In the genomic region with DNA sequence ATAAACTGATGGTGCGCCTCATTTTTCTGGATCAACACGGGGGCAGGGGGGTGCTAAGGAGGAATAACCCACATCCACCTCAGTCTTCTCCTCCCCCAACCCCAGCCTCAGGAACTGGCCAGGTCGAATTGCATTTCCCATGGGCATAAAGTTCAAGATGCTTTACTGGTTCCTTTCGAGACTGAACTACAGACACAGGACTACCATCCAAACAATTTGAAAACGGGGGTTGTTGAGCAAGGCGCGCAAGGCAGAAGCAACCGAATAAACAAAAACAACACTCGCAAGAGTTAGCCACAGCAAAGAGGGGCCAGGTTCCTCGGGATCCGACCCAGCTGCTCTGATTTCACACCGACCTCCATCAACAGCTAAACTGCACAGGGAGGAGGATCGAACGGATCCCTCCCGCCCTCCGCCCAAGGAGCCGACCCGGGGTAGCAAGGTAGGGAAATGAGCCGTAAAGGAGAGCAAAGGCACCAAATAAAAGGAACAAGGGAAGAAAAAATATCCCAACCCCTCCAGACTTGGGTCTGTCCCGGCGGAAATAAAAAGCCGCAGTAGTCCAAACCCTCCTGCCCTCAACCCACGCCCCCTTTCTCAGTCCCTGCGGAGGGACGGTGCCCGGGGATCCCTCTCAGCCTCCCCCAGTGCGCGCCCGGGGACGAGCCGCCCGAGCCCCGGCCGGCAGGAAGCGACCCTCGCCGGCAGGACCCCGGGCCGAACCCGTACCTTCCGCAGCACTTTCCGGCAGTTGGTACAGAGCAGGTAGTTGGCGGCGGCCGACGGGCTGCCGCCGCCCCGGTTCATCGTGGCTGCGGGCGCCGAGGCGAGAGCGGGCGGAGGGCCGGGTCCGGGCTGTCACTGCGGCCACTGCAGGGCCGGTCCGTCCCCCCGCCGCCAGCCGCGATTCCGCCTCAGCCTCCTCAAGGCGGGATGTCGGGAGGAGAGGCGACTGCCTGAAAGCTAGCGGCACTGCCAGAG, we compare ENCODE assay signal across 8 cellular contexts. TPM values are rescaled to one million over a fixed set of nuclear protein-coding genes. Genes with fewer than 3 reads are reported as not detected.
DNase-seq lines count a peak whose midpoint lies in the region; ATAC-seq, FAIRE-seq and TF ChIP-seq lines count a peak whose summit lies in the region.

No MANE protein-coding gene starts in this region.

- H3K4me3 ChIP-seq in AG09309 (ENCODE audit: control insufficient read depth, low read depth, low read length) (peak overlapping the region; percentile 49), bronchial epithelial cell (ENCODE audit: low read depth, low read length) (peak overlapping the region; percentile 89), small intestine (ENCODE audit: low read depth in 1 of 2, low read length in 2 of 2) (peak overlapping the region; percentile 87)

- no peaks in the 10 kb centered on the region for H3K9me3 Mint-ChIP-seq in T-cell

- ATAC-seq in GM19324 (IDR thresholded peaks at IDR 0.05; ENCODE audit: low FRiP score, unreplicated experiment) (peak; percentile 11), HG03354 (IDR thresholded peaks at IDR 0.05; ENCODE audit: poor library complexity, severe bottlenecking, unreplicated experiment) (peak; percentile 16), T-cell (replicated peaks in 1 of 4) (peak in 2 of 4 experiments; percentile 5 to 6)

- H3K4me3 Mint-ChIP-seq in T-cell, result peak overlapping the region in 1 of 3 donors; percentile 93

- FAIRE-seq in bronchial epithelial cell (lab: Jason Lieb, UNC) (no peak), small intestine (lab: Jason Lieb, UNC) (no peak)

- no peaks in the 10 kb centered on the region for H3K27me3 Mint-ChIP-seq in T-cell

- H3K36me3 ChIP-seq in bronchial epithelial cell (ENCODE audit: control insufficient read depth, insufficient read depth, low read length) (no peaks in the 10 kb centered on the region), small intestine (ENCODE audit: control insufficient read depth in 2 of 2, insufficient read depth in 2 of 2, low read length in 2 of 2) (no peaks in the 10 kb centered on the region)

- H3K27ac ChIP-seq in small intestine (ENCODE audit: low read depth in 1 of 2, low read length in 1 of 2), result peak overlapping the region; percentile 69 to 83

- TF ChIP-seq CTCF in AG09309 (IDR thresholded peaks at IDR 0.05; ENCODE audit: control insufficient read depth, insufficient read depth, low read depth, low read length, missing control alignments), result no peak
- no peak for TF ChIP-seq CTCF in bronchial epithelial cell (IDR thresholded peaks at IDR 0.05; ENCODE audit: insufficient read depth, low read length, severe bottlenecking)

- WGBS in small intestine, 3 donors, result 0% methylated on average over 59 to 70 of the region's 70 CpGs

- no peaks in the 10 kb centered on the region for H3K9me3 ChIP-seq in small intestine (ENCODE audit: control insufficient read depth, low read depth)

- peak overlapping the region; percentile 83 to 88 for H3K27ac Mint-ChIP-seq in T-cell

- H3K27me3 ChIP-seq in bronchial epithelial cell (ENCODE audit: control insufficient read depth, insufficient read depth, low read length) (no peaks in the 10 kb centered on the region), small intestine (ENCODE audit: control insufficient read depth in 2 of 2, insufficient read depth in 2 of 2, low read length in 2 of 2) (no peaks in the 10 kb centered on the region)

- CTCF ChIA-PET in T-cell (lab: Charles Lee), result interaction anchor here (0.7 to 4.3 kb wide), 29 partner anchors 9 to 1435 kb away, joined by 3 to 38 read pairs (median 5); partner anchors contain the start of gene SRSF8 (in 1 of the 2)

- H3K4me1 Mint-ChIP-seq in T-cell, result peaks cover 63 to 72% (median 64%) of the 10 kb centered on the region in 3 donors

- peaks cover 7% of the 10 kb centered on the region for H3K36me3 Mint-ChIP-seq in T-cell

- POLR2A ChIA-PET in T-cell (lab: Charles Lee), result interaction anchor here (0.6 to 2.5 kb wide), 19 partner anchors 17 to 1157 kb away, joined by 3 to 30 read pairs (median 5); partner anchors contain the start of genes CEP57 (in 1 of the 2) and FAM76B (in 1 of the 2)

- DNase-seq in AG09309 (ENCODE audit: low read depth) (no peak), T-cell (peak in 26 of 34 experiments; percentile 1 to 35 (median 8)), bronchial epithelial cell (ENCODE audit: low read depth) (peak; percentile 26), iris pigment epithelial cell (ENCODE audit: low read depth) (peak; percentile 20), small intestine (peak; percentile 37), GM19238 (ENCODE audit: insufficient read length, low spot score) (no peak)

- no peaks in the 10 kb centered on the region for H3K4me1 ChIP-seq in small intestine (ENCODE audit: control insufficient read depth in 2 of 2, insufficient read depth in 1 of 2, low read depth in 1 of 2, low read length in 1 of 2)

RNA-seq across cellular contexts. Expression of gene SESN3, which starts 0.7 kb away (rescaled TPM):
- total RNA-seq in T-cell, result 100 to 1,000 TPM in 3 of 5 donors, 10 to 100 TPM in 2; 61.5 to 150 (median 132) TPM
- 12.4 and 25.0 TPM in 2 replicates for total RNA-seq in bronchial epithelial cell
- polyA plus RNA-seq in small intestine, result 1 to 10 TPM; 3.5 to 6.9 (median 3.6) TPM

Comparison
In these comparisons a context has a peak if more than half of its experiments do, and no peak if none do; other contexts are left out.
1. DNase-seq: peak in T-cell (26 of 34), bronchial epithelial cell (single experiment), iris pigment epithelial cell (single experiment) and small intestine (single experiment); none in AG09309 (single experiment) and GM19238 (single experiment).
2. Peak in every context shown above with its lines, with median percentiles within 50 percentile points of each other: H3K4me3 ChIP-seq.